In genomic region chr13:84139561-84140158, GRCh38 we compare ENCODE assay signal across 16 cellular contexts.
A peak's percentile ranks its signal among the peaks of the same experiment; 100 is the strongest.
DNase-seq lines count a peak whose midpoint lies in the region; ATAC-seq, FAIRE-seq and TF ChIP-seq lines count a peak whose summit lies in the region.
"Had no signal": no experiment of that assay in that cellular context is flagged by ENCODE, and none has a peak within 500 bp of the region (broad histone marks: within the 10 kb centered on the region; RNA-seq: fewer than 3 reads in every experiment).

No MANE protein-coding gene starts in this region.

- no peak overlapping the region for H3K27ac ChIP-seq in keratinocyte (ENCODE audit: control insufficient read depth, insufficient read depth, low read length)
- H3K27ac ChIP-seq: KMS-11, SK-N-MC had no signal

- H3K79me2 ChIP-seq in keratinocyte (ENCODE audit: control insufficient read depth, insufficient read depth, low read length), result no peaks in the 10 kb centered on the region

- H2AFZ ChIP-seq in keratinocyte (ENCODE audit: control insufficient read depth, low read length), result peak overlapping the region; percentile 75

- H3K9me3 Mint-ChIP-seq in HFFc6, result no peaks in the 10 kb centered on the region
- no peaks in the 10 kb centered on the region for H3K9me3 Mint-ChIP-seq in activated T-cell treated with anti-CD3 and anti-CD28 coated beads, Interleukin-2, amount 50 U/mL, for 24 hours
- H3K9me3 Mint-ChIP-seq: CD4-positive, alpha-beta T cell had no signal

- H3K27me3 Mint-ChIP-seq in HFFc6 (ENCODE audit: insufficient read depth), result no peaks in the 10 kb centered on the region; the same call in 1 of the 2 replicates
- no peaks in the 10 kb centered on the region for H3K27me3 Mint-ChIP-seq in T-helper 17 cell
- H3K27me3 Mint-ChIP-seq in activated T-cell treated with anti-CD3 and anti-CD28 coated beads, Interleukin-2, amount 50 U/mL, for 24 hours, result no peaks in the 10 kb centered on the region
- H3K27me3 Mint-ChIP-seq: CD4-positive, alpha-beta T cell had no signal

- no peak for FAIRE-seq in keratinocyte (lab: Jason Lieb, UNC)
- FAIRE-seq: D721Med, HepG2 had no signal

- H3K4me3 Mint-ChIP-seq in HFFc6 (peak overlapping the region; percentile 60; the same call in 1 of the 2 replicates), T-helper 17 cell (no peak overlapping the region)
- no peak overlapping the region for H3K4me3 Mint-ChIP-seq in activated T-cell treated with anti-CD3 and anti-CD28 coated beads, Interleukin-2, amount 50 U/mL, for 24 hours
- H3K4me3 Mint-ChIP-seq: CD4-positive, alpha-beta T cell had no signal

- TF ChIP-seq CTCF in HFFc6 (IDR thresholded peaks at IDR 0.05) (no peak), keratinocyte (optimal IDR thresholded peaks at IDR 0.05 in 1 of 3, IDR thresholded peaks at IDR 0.05 in 1 of 3, conservative IDR thresholded peaks at IDR 0.05 in 1 of 3; ENCODE audit: extremely low read depth in 1 of 3, insufficient read depth in 2 of 3, low read length in 3 of 3) (no peak), GM10266 (IDR thresholded peaks at IDR 0.05; ENCODE audit: control insufficient read depth, insufficient read depth, low read depth, missing control alignments) (no peak)

- no peak for ATAC-seq in T-helper 17 cell
- ATAC-seq: HepG2 had no signal

- peaks cover 14% of the 10 kb centered on the region for H3K4me1 ChIP-seq in keratinocyte (ENCODE audit: control insufficient read depth, extremely low read depth, insufficient read depth, low read length)

- no peaks in the 10 kb centered on the region for H4K20me1 ChIP-seq in keratinocyte (ENCODE audit: control insufficient read depth, extremely low read depth, insufficient read depth, low read length)

- H3K4me2 ChIP-seq in keratinocyte (ENCODE audit: control insufficient read depth, extremely low read depth, insufficient read depth, low read depth, low read length), result peak overlapping the region; percentile 38
- H3K4me2 ChIP-seq: KMS-11 had no signal

- peak; percentile 5 for DNase-seq in COLO829 (ENCODE audit: low spot score)
- DNase-seq in HFFc6, result no peak
- no peak for DNase-seq in T-helper 17 cell
- no peak for DNase-seq in keratinocyte (ENCODE audit: low read depth, low spot score)
- no peak for DNase-seq in GM10266 (ENCODE audit: extremely low spot score)
- DNase-seq in erythroblast (lab: John Stamatoyannopoulos, UW), result no peak
- DNase-seq in activated T-cell treated with anti-CD3 and anti-CD28 coated beads, Interleukin-2, amount 50 U/mL, for 24 hours, result no peak
- DNase-seq: AML-193; CD4-positive, alpha-beta T cell; NCI-H2029; NCI-H226; NCI-H526 treated with DMSO at 0.1 percent for 48 hours had no signal

- peaks cover 11% of the 10 kb centered on the region for H3K36me3 Mint-ChIP-seq in HFFc6 (ENCODE audit: low read depth)
- peaks cover 4% of the 10 kb centered on the region for H3K36me3 Mint-ChIP-seq in T-helper 17 cell (ENCODE audit: low read depth)
- H3K36me3 Mint-ChIP-seq in activated T-cell treated with anti-CD3 and anti-CD28 coated beads, Interleukin-2, amount 50 U/mL, for 24 hours (ENCODE audit: low read depth), result no peaks in the 10 kb centered on the region

- H3K27me3 ChIP-seq in keratinocyte (ENCODE audit: control insufficient read depth, extremely low read depth, insufficient read depth, low read length), result no peaks in the 10 kb centered on the region

- H3K9me3 ChIP-seq in T-helper 17 cell (ENCODE audit: control insufficient read depth, low read length, poor library complexity, severe bottlenecking), result no peaks in the 10 kb centered on the region
- H3K9me3 ChIP-seq in keratinocyte (ENCODE audit: control insufficient read depth, low read depth, low read length), result no peaks in the 10 kb centered on the region

- H3K27ac Mint-ChIP-seq in HFFc6 (peak overlapping the region; percentile 32; the same call in 1 of the 2 replicates), T-helper 17 cell (peak overlapping the region; percentile 24)
- H3K27ac Mint-ChIP-seq in activated T-cell treated with anti-CD3 and anti-CD28 coated beads, Interleukin-2, amount 50 U/mL, for 24 hours, result no peak overlapping the region
- H3K27ac Mint-ChIP-seq: CD4-positive, alpha-beta T cell had no signal

- H3K9ac ChIP-seq in keratinocyte (ENCODE audit: control insufficient read depth, extremely low read depth, insufficient read depth, low read length), result no peak overlapping the region
- H3K9ac ChIP-seq: KMS-11 had no signal

- no peaks in the 10 kb centered on the region for H3K9me1 ChIP-seq in keratinocyte (ENCODE audit: control insufficient read depth, extremely low read depth, insufficient read depth, low read length)

- peaks cover 50% of the 10 kb centered on the region for H3K4me1 Mint-ChIP-seq in HFFc6 (ENCODE audit: low read depth)
- H3K4me1 Mint-ChIP-seq in T-helper 17 cell, result peaks cover 18% of the 10 kb centered on the region
- H3K4me1 Mint-ChIP-seq in activated T-cell treated with anti-CD3 and anti-CD28 coated beads, Interleukin-2, amount 50 U/mL, for 24 hours (ENCODE audit: low read depth), result peaks cover 27% of the 10 kb centered on the region

- no peaks in the 10 kb centered on the region for H3K36me3 ChIP-seq in keratinocyte (ENCODE audit: control insufficient read depth in 2 of 2, extremely low read depth in 1 of 2, insufficient read depth in 2 of 2, low read length in 2 of 2)

- dilution Hi-C loops in keratinocyte (cut with MboI; ENCODE audit: extremely low pct_ligation_motif_present, low sequenced_read_pairs), result no loop called here

- no peak for TF ChIP-seq POLR2A in erythroblast (IDR thresholded peaks at IDR 0.05; ENCODE audit: low read length)

- H3K4me3 ChIP-seq in keratinocyte (ENCODE audit: control insufficient read depth in 2 of 3, extremely low read depth in 1 of 3, insufficient read depth in 2 of 3, low read depth in 1 of 3, low read length in 3 of 3), result peak overlapping the region in 1 of 3 experiments; percentile 3
- H3K4me3 ChIP-seq: SK-N-MC had no signal
